Comparison of ENCODE assay signal across 8 cellular contexts in genomic region chr16:4402439-4403132, GRCh38. TPM values are rescaled to one million over a fixed set of nuclear protein-coding genes. Genes with fewer than 3 reads are reported as not detected.
DNase-seq lines count a peak whose midpoint lies in the region; ATAC-seq and TF ChIP-seq lines count a peak whose summit lies in the region.

No MANE protein-coding gene starts in this region.

- H3K4me3 ChIP-seq in GM12865 (ENCODE audit: low read depth, low read length) (no peak overlapping the region), MM.1S (ENCODE audit: low read length) (no peak overlapping the region), aorta (ENCODE audit: low read length in 2 of 2) (no peak overlapping the region)

- H3K9me3 ChIP-seq in MM.1S (replicated peaks; ENCODE audit: insufficient read depth, low read length) (no peaks in the 10 kb centered on the region), aorta (ENCODE audit: control insufficient read depth, low read length) (no peaks in the 10 kb centered on the region)

- H3K36me3 Mint-ChIP-seq in activated naive CD4-positive, alpha-beta T cell treated with anti-CD3 and anti-CD28 coated beads for 36 hours (ENCODE audit: low read depth), result peaks cover 16% of the 10 kb centered on the region

- no peak overlapping the region for H3K4me2 ChIP-seq in MM.1S (ENCODE audit: low read depth, low read length)

- H3K9me3 Mint-ChIP-seq in activated naive CD4-positive, alpha-beta T cell treated with anti-CD3 and anti-CD28 coated beads for 36 hours, result no peaks in the 10 kb centered on the region

- WGBS in aorta, 2 donors, result 8 to 14% methylated on average over 25 to 29 of the region's 29 CpGs

- no peak overlapping the region for H3K9ac ChIP-seq in MM.1S (ENCODE audit: low read length)

- peaks cover 48% of the 10 kb centered on the region for H3K79me2 ChIP-seq in MM.1S (ENCODE audit: low read length)

- H3K4me1 ChIP-seq in MM.1S (ENCODE audit: low read length) (no peaks in the 10 kb centered on the region), aorta (ENCODE audit: control insufficient read depth in 1 of 2, insufficient read depth in 2 of 2, low read length in 2 of 2) (no peaks in the 10 kb centered on the region)

- no peak overlapping the region for H3K4me3 Mint-ChIP-seq in activated naive CD4-positive, alpha-beta T cell treated with anti-CD3 and anti-CD28 coated beads for 36 hours

- H3K9me2 ChIP-seq in MM.1S (replicated peaks; ENCODE audit: insufficient read depth, low read length), result no peaks in the 10 kb centered on the region

- H3K27me3 ChIP-seq in MM.1S (replicated peaks; ENCODE audit: insufficient read depth, low read length) (no peaks in the 10 kb centered on the region), aorta (ENCODE audit: control insufficient read depth in 1 of 2, insufficient read depth in 2 of 2, low read length in 1 of 2) (no peaks in the 10 kb centered on the region)

- H4K20me1 ChIP-seq in MM.1S (ENCODE audit: insufficient read depth, low read length), result no peaks in the 10 kb centered on the region

- peak; percentile 71 for DNase-seq in GM12865 (ENCODE audit: low read depth)
- DNase-seq in MM.1S, result no peak
- DNase-seq in activated naive CD4-positive, alpha-beta T cell treated with anti-CD3 and anti-CD28 coated beads for 36 hours, result peak; percentile 78
- DNase-seq in head of caudate nucleus, result peak; percentile 76 to 96 (median 90)
- peak; percentile 52 for DNase-seq in pons (ENCODE audit: low spot score)
- peak; percentile 88 to 96 for DNase-seq in aorta

- peak; percentile 89 for TF ChIP-seq CTCF in GM12865 (IDR thresholded peaks at IDR 0.05; ENCODE audit: insufficient read depth, low read depth, low read length, missing control alignments)
- TF ChIP-seq CTCF in MM.1S (IDR thresholded peaks at IDR 0.05; ENCODE audit: low read length), result peak; percentile 53

- H3K36me3 ChIP-seq in MM.1S (replicated peaks; ENCODE audit: insufficient read depth, low read length) (peaks cover under 1% of the 10 kb centered on the region), aorta (ENCODE audit: control insufficient read depth in 1 of 2, insufficient read depth in 2 of 2, low read length in 1 of 2) (no peaks in the 10 kb centered on the region)

- intact Hi-C loops in activated naive CD4-positive, alpha-beta T cell treated with anti-CD3 and anti-CD28 coated beads for 36 hours (cut with micrococcal nuclease), result loop anchor here (1.0 to 5.0 kb wide), 2 partner anchors 43 to 115 kb away; no protein-coding TSS in a partner anchor
- intact Hi-C loops in head of caudate nucleus (cut with DNase I), result loop anchor here (2.0 kb wide), 1 partner anchor 44 kb away; no protein-coding TSS in a partner anchor
- intact Hi-C loops in aorta (cut with DNase I), result loop anchor here (1.0 to 10.0 kb wide), 3 partner anchors 43 to 198 kb away; partner anchors contain the start of gene TFAP4 (in 1 of the 2)

- peaks cover 2% of the 10 kb centered on the region for H3K4me1 Mint-ChIP-seq in activated naive CD4-positive, alpha-beta T cell treated with anti-CD3 and anti-CD28 coated beads for 36 hours (ENCODE audit: low read depth)

- no peaks in the 10 kb centered on the region; the same call in 1 of the 2 replicates for H3F3A ChIP-seq in MM.1S (ENCODE audit: insufficient read depth, low read length)

- CTCF ChIA-PET in activated naive CD4-positive, alpha-beta T cell treated with anti-CD3 and anti-CD28 coated beads for 36 hours (lab: Charles Lee), result interaction anchor here (0.5 to 5.0 kb wide), 28 partner anchors 8 to 684 kb away, joined by 3 to 32 read pairs (median 4); partner anchors contain the start of gene CORO7

- H3K27me3 Mint-ChIP-seq in activated naive CD4-positive, alpha-beta T cell treated with anti-CD3 and anti-CD28 coated beads for 36 hours (ENCODE audit: low read depth), result no peaks in the 10 kb centered on the region

- no peak overlapping the region for H3K27ac Mint-ChIP-seq in activated naive CD4-positive, alpha-beta T cell treated with anti-CD3 and anti-CD28 coated beads for 36 hours

- H2AFZ ChIP-seq in MM.1S (ENCODE audit: low read length), result no peak overlapping the region

- H3K27ac ChIP-seq in MM.1S (ENCODE audit: low read length) (no peak overlapping the region), aorta (ENCODE audit: low read depth in 1 of 2, low read length in 2 of 2) (no peak overlapping the region)

- ATAC-seq in SK-N-SH treated with all-trans-retinoic acid at 6 μM for 48 hours (peak; percentile 95), aorta (ENCODE audit: low FRiP score) (peak; percentile 96), GM21526 (IDR thresholded peaks at IDR 0.05; ENCODE audit: low FRiP score, unreplicated experiment) (no peak)

TF ChIP-seq in SK-N-SH treated with all-trans-retinoic acid at 6 μM for 48 hours, 23 proteins besides CTCF, POLR2A, EP300 and RAD21 (continues in another document):
- TF ChIP-seq RARB (CRISPR knock-in tag; IDR thresholded peaks at IDR 0.05) (no peak), ISL1 (CRISPR knock-in tag; IDR thresholded peaks at IDR 0.05) (no peak), CREB5 (CRISPR knock-in tag; IDR thresholded peaks at IDR 0.05; ENCODE audit: low read depth) (no peak), POU6F1 (CRISPR knock-in tag; IDR thresholded peaks at IDR 0.05; ENCODE audit: borderline replicate concordance, low read depth) (no peak), PATZ1 (CRISPR knock-in tag; IDR thresholded peaks at IDR 0.05; ENCODE audit: borderline replicate concordance) (no peak), PPARA (CRISPR knock-in tag; IDR thresholded peaks at IDR 0.05; ENCODE audit: borderline replicate concordance) (no peak), SNAI2 (CRISPR knock-in tag; IDR thresholded peaks at IDR 0.05) (no peak), ZNF70 (CRISPR knock-in tag; IDR thresholded peaks at IDR 0.05) (no peak; the same call in 1 of the 2 replicates), ZFP30 (CRISPR knock-in tag; IDR thresholded peaks at IDR 0.05) (no peak), ZNF565 (CRISPR knock-in tag; conservative IDR thresholded peaks at IDR 0.05; ENCODE audit: low read depth) (no peak), ZNF8 (CRISPR knock-in tag; IDR thresholded peaks at IDR 0.05) (no peak), OSR1 (CRISPR knock-in tag; IDR thresholded peaks at IDR 0.05) (no peak), TCF4 (CRISPR knock-in tag; IDR thresholded peaks at IDR 0.05; ENCODE audit: borderline replicate concordance) (no peak), TOX (CRISPR knock-in tag; IDR thresholded peaks at IDR 0.05; ENCODE audit: borderline replicate concordance) (no peak), GLIS3 (CRISPR knock-in tag; IDR thresholded peaks at IDR 0.05) (no peak), ZFP3 (CRISPR knock-in tag; IDR thresholded peaks at IDR 0.05) (no peak), BACH2 (CRISPR knock-in tag; IDR thresholded peaks at IDR 0.05; ENCODE audit: borderline replicate concordance) (no peak), ESRRG (CRISPR knock-in tag; IDR thresholded peaks at IDR 0.05) (no peak)

RNA-seq across cellular contexts. Expression of gene CORO7, which starts 13.8 kb away (rescaled TPM):
- total RNA-seq in activated naive CD4-positive, alpha-beta T cell treated with anti-CD3 and anti-CD28 coated beads for 36 hours, result 10 to 100 TPM; 39.7 to 43.3 TPM
- 10 to 100 TPM; 42.6 to 60.1 TPM for total RNA-seq in aorta
- 10 to 100 TPM; 15.3 to 38.8 TPM for polyA plus RNA-seq in aorta

RNA-seq across cellular contexts. Expression of gene DNAJA3, which starts 23.1 kb away (rescaled TPM):
- total RNA-seq in activated naive CD4-positive, alpha-beta T cell treated with anti-CD3 and anti-CD28 coated beads for 36 hours, result 10 to 100 TPM; 86.7 to 88.0 TPM
- 10 to 100 TPM; 22.7 to 26.6 TPM for total RNA-seq in aorta
- polyA plus RNA-seq in aorta, result 10 to 100 TPM; 16.0 to 19.1 TPM

RNA-seq across cellular contexts. Expression of gene VASN, which starts 30.9 kb away (rescaled TPM):
- total RNA-seq in activated naive CD4-positive, alpha-beta T cell treated with anti-CD3 and anti-CD28 coated beads for 36 hours, result not detected
- 100 to 1,000 TPM in 1 of 2 donors, 10 to 100 TPM in 1; 67.0 to 120 TPM for total RNA-seq in aorta
- 10 to 100 TPM; 21.7 to 51.3 TPM for polyA plus RNA-seq in aorta

RNA-seq across cellular contexts. Expression of gene PAM16, which starts 51.5 kb away (rescaled TPM):
- total RNA-seq in activated naive CD4-positive, alpha-beta T cell treated with anti-CD3 and anti-CD28 coated beads for 36 hours, result 10 to 100 TPM; 67.8 to 71.3 TPM
- 10 to 100 TPM; 23.6 to 25.5 TPM for total RNA-seq in aorta
- polyA plus RNA-seq in aorta, result 10 to 100 TPM; 41.7 to 65.2 TPM

Comparison
In these comparisons a context has a peak if more than half of its experiments do, and no peak if none do; other contexts are left out.
1. RNA of gene VASN, which starts 30.9 kb away (total RNA-seq): 67.0 to 120 TPM in aorta; not detected in activated naive CD4-positive, alpha-beta T cell treated with anti-CD3 and anti-CD28 coated beads for 36 hours; every median in the first group is over 10 times any median in the second.